18 cellular contexts compared by ENCODE assay signal in the genomic region with DNA sequence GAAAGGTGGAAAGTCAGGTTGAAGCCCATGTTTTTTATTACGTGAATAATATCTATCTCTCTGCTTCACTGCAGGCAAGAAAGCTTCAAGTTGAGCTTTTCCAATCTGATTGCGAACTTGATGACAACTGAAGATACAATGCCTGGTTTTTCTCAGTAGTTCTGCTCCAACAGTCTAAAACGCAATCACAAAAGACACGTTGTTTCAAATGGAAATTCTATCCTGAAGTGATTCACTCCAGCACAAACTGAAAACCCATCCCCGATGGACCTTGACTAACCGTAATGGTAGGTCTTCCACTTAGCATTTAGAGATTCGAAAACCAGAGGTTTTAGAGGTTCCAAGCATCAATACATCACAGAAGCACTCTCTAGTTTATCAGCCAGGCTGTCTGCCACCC. TPM values are rescaled to one million over a fixed set of nuclear protein-coding genes. Genes with fewer than 3 reads are reported as not detected.
DNase-seq lines count a peak whose midpoint lies in the region; ATAC-seq lines count a peak whose summit lies in the region.
"Had no signal": no experiment of that assay in that cellular context is flagged by ENCODE, and none has a peak within 500 bp of the region (broad histone marks: within the 10 kb centered on the region; RNA-seq: fewer than 3 reads in every experiment).

No MANE protein-coding gene starts in this region.

- peak; percentile 55 for DNase-seq in SK-MEL-5 (ENCODE audit: low read depth, low spot score)
- peak; percentile 49 for DNase-seq in medulla oblongata (ENCODE audit: extremely low spot score)
- peak in 1 of 49 donors; percentile 11 for DNase-seq in substantia nigra (lab: John Stamatoyannopoulos, UW)
- no peak for DNase-seq in NCI-H345 (lab: John Stamatoyannopoulos, UW)
- DNase-seq in mesenteric fat pad (ENCODE audit: low spot score), result no peak
- DNase-seq: BE2C; CD4-positive, alpha-beta memory T cell; COR-L47; DMS153; DMS79 treated with DMSO at 0.1 percent for 48 hours; EL; HCEC 1CT had no signal

- H3K27ac ChIP-seq in cingulate gyrus (ENCODE audit: low read depth, low read length), result peak overlapping the region; percentile 20
- peak overlapping the region; percentile 67 for H3K27ac ChIP-seq in substantia nigra (ENCODE audit: low read depth, low read length, poor library complexity, severe bottlenecking)
- H3K27ac ChIP-seq: A549, C4-2B, HL-60 had no signal

- in situ Hi-C loops in SK-MEL-5 (cut with HindIII; ENCODE audit: low pct_unique_long_range_greater_than_20kb, low sequenced_read_pairs), result no loop called here

- no peak for ATAC-seq in HG02623 (IDR thresholded peaks at IDR 0.05; ENCODE audit: unreplicated experiment)
- ATAC-seq: A549 had no signal

RNA-seq across cellular contexts. Expression of a gene that starts 10.6 kb away (rescaled TPM):
- total RNA-seq in SK-MEL-5 (2014; rRNA removed; shearing (Covaris generic)), result 21.0 and 24.7 TPM in 2 replicates
- 24.0 and 25.8 TPM in 2 replicates for polyA plus RNA-seq in SK-MEL-5 (2015; cell fraction: cytosol; rRNA removed)
- 21.4 and 25.6 TPM in 2 replicates for polyA plus RNA-seq in SK-MEL-5 (2015; cell fraction: nucleus; rRNA removed)
- 15.0 TPM for total RNA-seq in mesenteric fat pad

RNA-seq across cellular contexts. Expression of a gene that starts 56.7 kb away (rescaled TPM):
- total RNA-seq in SK-MEL-5 (2014; rRNA removed; shearing (Covaris generic)), result not detected in 2 replicates
- polyA plus RNA-seq in SK-MEL-5 (2015; cell fraction: cytosol; rRNA removed), result not detected in 2 replicates
- polyA plus RNA-seq in SK-MEL-5 (2015; cell fraction: nucleus; rRNA removed), result not detected in 2 replicates
- total RNA-seq in mesenteric fat pad, result not detected
- total RNA-seq: CD4-positive, alpha-beta memory T cell; H4 had no signal
- polyA plus RNA-seq: CD4-positive, alpha-beta memory T cell had no signal

Comparison
In these comparisons a context has a peak if more than half of its experiments do, and no peak if none do; other contexts are left out.
1. DNase-seq: peak in SK-MEL-5 (single experiment) and medulla oblongata (single experiment); none in NCI-H345 (single experiment) and mesenteric fat pad (single experiment).